In genomic region chr15:52789601-52790165, GRCh38 we compare ENCODE assay signal across 8 cellular contexts. TPM values are rescaled to one million over a fixed set of nuclear protein-coding genes. Genes with fewer than 3 reads are reported as not detected.
DNase-seq lines count a peak whose midpoint lies in the region; TF ChIP-seq lines count a peak whose summit lies in the region.

No MANE protein-coding gene starts in this region.

- no peaks in the 10 kb centered on the region for H3K36me3 Mint-ChIP-seq in type B pancreatic cell

- peak overlapping the region; percentile 86 for H3K4me3 Mint-ChIP-seq in type B pancreatic cell

- H3K27ac Mint-ChIP-seq in type B pancreatic cell: no peak overlapping the region

- no peaks in the 10 kb centered on the region for H3K36me3 ChIP-seq in adipocyte (ENCODE audit: control insufficient read depth, insufficient read depth, low read length, severe bottlenecking)

- H3K27me3 Mint-ChIP-seq in type B pancreatic cell: peaks cover 96% of the 10 kb centered on the region

- peaks cover 10% of the 10 kb centered on the region for H3K4me1 ChIP-seq in adipocyte (ENCODE audit: control insufficient read depth, insufficient read depth, low read length)

- no peak for TF ChIP-seq CTCF in type B pancreatic cell (conservative IDR thresholded peaks at IDR 0.05)

- H3K27me3 ChIP-seq in adipocyte (replicated peaks; ENCODE audit: control insufficient read depth, insufficient read depth, low read length): peaks cover 79% of the 10 kb centered on the region

- H3K4me3 ChIP-seq in Jurkat, Clone E6-1 (ENCODE audit: low read length): peak overlapping the region; percentile 65
- H3K4me3 ChIP-seq in adipocyte (ENCODE audit: low read length): peak overlapping the region; percentile 75

- no peak overlapping the region for H3K9ac ChIP-seq in adipocyte (ENCODE audit: low read length)

- no peaks in the 10 kb centered on the region for H3K9me3 Mint-ChIP-seq in type B pancreatic cell

- DNase-seq in NCI-H2171 treated with DMSO at 0.1 percent for 48 hours (lab: John Stamatoyannopoulos, UW) (peak; percentile 47), NCI-H2171 (lab: John Stamatoyannopoulos, UW) (no peak), adipocyte (ENCODE audit: low read depth) (peak; percentile 23), left kidney (ENCODE audit: low read depth, low spot score) (peak; percentile 60), type B pancreatic cell (ENCODE audit: extremely low spot score, unreplicated experiment) (no peak), GM03348 (ENCODE audit: low spot score) (no peak), SHP77 treated with DMSO at 0.1 percent for 48 hours (lab: John Stamatoyannopoulos, UW) (no peak)
- peak; percentile 22 for DNase-seq in Jurkat, Clone E6-1 (ENCODE audit: low read depth, low spot score)

- peaks cover 7% of the 10 kb centered on the region for H3K4me1 Mint-ChIP-seq in type B pancreatic cell (ENCODE audit: unreplicated experiment)

- peaks cover 2% of the 10 kb centered on the region for H3K9me3 ChIP-seq in adipocyte (ENCODE audit: control insufficient read depth, low read length)

RNA-seq across cellular contexts. Expression of gene ONECUT1, which starts 0.5 kb away (rescaled TPM):
- polyA plus RNA-seq in Jurkat, Clone E6-1 (2012; ENCODE audit: insufficient read depth, insufficient read length): 2.6 TPM
- total RNA-seq in type B pancreatic cell (ENCODE audit: low replicate concordance): 11.0 and 11.1 TPM in 2 replicates

Comparison
In these comparisons a context has a peak if more than half of its experiments do, and no peak if none do; other contexts are left out.
1. DNase-seq: peak in NCI-H2171 treated with DMSO at 0.1 percent for 48 hours (single experiment), Jurkat, Clone E6-1 (single experiment), adipocyte (single experiment) and left kidney (single experiment); none in NCI-H2171 (single experiment), type B pancreatic cell (single experiment), GM03348 (single experiment) and SHP77 treated with DMSO at 0.1 percent for 48 hours (single experiment).